In the genomic region with DNA sequence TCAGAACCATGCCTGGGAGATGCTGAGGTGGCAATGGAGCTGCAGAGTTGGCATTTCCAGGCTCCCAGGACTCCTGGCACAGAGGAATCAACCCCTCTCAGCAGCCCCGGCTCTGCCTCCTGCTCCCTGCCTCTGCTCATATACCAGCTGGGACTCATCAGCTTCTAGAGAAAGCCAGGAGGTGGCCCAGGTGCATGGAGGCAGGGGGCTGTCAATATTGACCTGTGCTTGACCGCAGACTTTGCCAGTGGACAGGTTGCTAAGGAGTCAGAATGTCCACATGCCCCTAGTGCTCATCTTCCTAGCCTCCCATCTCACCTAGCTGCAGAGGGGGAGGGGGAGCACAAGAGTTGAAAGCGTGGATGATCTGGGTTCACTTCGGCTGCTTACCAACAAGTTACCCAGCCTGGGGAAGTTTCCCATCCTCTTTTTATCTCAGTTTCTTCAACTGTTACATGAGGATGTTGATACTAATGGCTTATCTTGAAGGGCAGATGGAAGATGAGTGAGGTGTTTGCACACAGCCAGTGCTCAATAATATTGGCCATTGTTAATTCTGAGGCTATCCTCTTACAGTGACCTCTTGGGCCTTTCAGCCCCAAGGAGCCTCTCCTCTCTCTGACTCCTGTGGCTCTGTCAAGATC, we compare ENCODE assay signal across 1 cellular context.
TF ChIP-seq lines count a peak whose summit lies in the region.

No MANE protein-coding gene starts in this region.

TF ChIP-seq in K562, 482 proteins besides CTCF, POLR2A, EP300 and RAD21 (continued from another document and continues in another):
- TF ChIP-seq NR2C2 (CRISPR knock-in tag; IDR thresholded peaks at IDR 0.05) (peak; percentile 87), NR2C2 (tag; IDR thresholded peaks at IDR 0.05) (peak; percentile 75; the same call in 1 of the 2 replicates), ELF2 (CRISPR knock-in tag; IDR thresholded peaks at IDR 0.05) (no peak), GTF2E2 (tag; IDR thresholded peaks at IDR 0.05) (no peak), NR3C1 (CRISPR knock-in tag; IDR thresholded peaks at IDR 0.05) (no peak), ZKSCAN3 (CRISPR knock-in tag; IDR thresholded peaks at IDR 0.05) (no peak), MED1 (CRISPR knock-in tag; IDR thresholded peaks at IDR 0.05; ENCODE audit: borderline replicate concordance) (no peak), SOX6 (IDR thresholded peaks at IDR 0.05) (peak; percentile 74; the same call in 1 of the 2 replicates), STAT5B (CRISPR knock-in tag; IDR thresholded peaks at IDR 0.05) (no peak), RFX5 (IDR thresholded peaks at IDR 0.05; ENCODE audit: low read depth, low read length) (no peak), MTA2 (IDR thresholded peaks at IDR 0.05; ENCODE audit: low read depth) (peak; percentile 51), ZFP36 (IDR thresholded peaks at IDR 0.05; ENCODE audit: low read depth, low read length, partially characterized antibody) (no peak), ZBTB43 (CRISPR knock-in tag; IDR thresholded peaks at IDR 0.05) (no peak), KAT8 (IDR thresholded peaks at IDR 0.05; ENCODE audit: low read depth) (no peak), RB1 (IDR thresholded peaks at IDR 0.05; ENCODE audit: low read depth) (no peak), E2F6 (IDR thresholded peaks at IDR 0.05; ENCODE audit: borderline replicate concordance in 1 of 2, extremely low read depth in 1 of 2, insufficient read depth in 1 of 2, insufficient read length in 1 of 2, low read depth in 1 of 2, low read length in 1 of 2, poor library complexity in 1 of 2, severe bottlenecking in 1 of 2) (no peak), CHD7 (IDR thresholded peaks at IDR 0.05; ENCODE audit: low read depth, low read length) (no peak), NFE2L1 (tag; IDR thresholded peaks at IDR 0.05; ENCODE audit: borderline replicate concordance, low read depth) (no peak), IRF2 (CRISPR knock-in tag; IDR thresholded peaks at IDR 0.05) (no peak), ZZZ3 (IDR thresholded peaks at IDR 0.05) (no peak), CBFB (CRISPR knock-in tag; IDR thresholded peaks at IDR 0.05) (no peak), CEBPG (CRISPR knock-in tag; IDR thresholded peaks at IDR 0.05) (no peak), CEBPG (tag; conservative IDR thresholded peaks at IDR 0.05 in 1 of 2, IDR thresholded peaks at IDR 0.05 in 1 of 2) (no peak), SNRNP70 (optimal IDR thresholded peaks at IDR 0.05; ENCODE audit: low read depth, low read length) (no peak), ZNF436 (CRISPR knock-in tag; IDR thresholded peaks at IDR 0.05) (no peak), ILK (tag; IDR thresholded peaks at IDR 0.05; ENCODE audit: borderline replicate concordance, low read depth) (no peak), KLF6 (CRISPR knock-in tag; IDR thresholded peaks at IDR 0.05; ENCODE audit: borderline replicate concordance) (no peak), XRCC5 (IDR thresholded peaks at IDR 0.05; ENCODE audit: low read depth, low read length) (no peak), ZNF174 (CRISPR knock-in tag; IDR thresholded peaks at IDR 0.05) (no peak), RFX1 (IDR thresholded peaks at IDR 0.05) (no peak), ZNF274 (IDR thresholded peaks at IDR 0.05; ENCODE audit: borderline replicate concordance, low read depth, low read length) (no peak), NFIC (IDR thresholded peaks at IDR 0.05) (no peak), KHSRP (IDR thresholded peaks at IDR 0.05) (no peak), TFAP4 (CRISPR knock-in tag; IDR thresholded peaks at IDR 0.05; ENCODE audit: borderline replicate concordance) (no peak; the same call in 1 of the 2 replicates), TBP (optimal IDR thresholded peaks at IDR 0.05; ENCODE audit: low read depth, low read length) (no peak), ZNF165 (CRISPR knock-in tag; IDR thresholded peaks at IDR 0.05; ENCODE audit: borderline replicate concordance) (no peak), TAL1 (IDR thresholded peaks at IDR 0.05) (peak; percentile 77), ZNF589 (CRISPR knock-in tag; IDR thresholded peaks at IDR 0.05; ENCODE audit: low read depth) (no peak), MXI1 (IDR thresholded peaks at IDR 0.05; ENCODE audit: low read depth, low read length) (no peak), HSF4 (CRISPR knock-in tag; IDR thresholded peaks at IDR 0.05; ENCODE audit: borderline replicate concordance) (no peak), NCOA1 (IDR thresholded peaks at IDR 0.05; ENCODE audit: low read depth) (no peak), ZNF311 (CRISPR knock-in tag; IDR thresholded peaks at IDR 0.05) (no peak), CREBBP (IDR thresholded peaks at IDR 0.05; ENCODE audit: low read depth, low read length) (no peak), ZNF445 (CRISPR knock-in tag; IDR thresholded peaks at IDR 0.05; ENCODE audit: low read depth) (no peak), DPF2 (IDR thresholded peaks at IDR 0.05) (peak; percentile 29; the same call in 1 of the 2 replicates), ZNF695 (CRISPR knock-in tag; IDR thresholded peaks at IDR 0.05) (no peak), SREBF1 (IDR thresholded peaks at IDR 0.05; ENCODE audit: borderline replicate concordance, low read depth, low read length) (no peak), CXXC5 (CRISPR knock-in tag; IDR thresholded peaks at IDR 0.05) (no peak), ZNF134 (CRISPR knock-in tag; conservative IDR thresholded peaks at IDR 0.05) (no peak), ZNF24 (IDR thresholded peaks at IDR 0.05) (no peak), DNMT1 (IDR thresholded peaks at IDR 0.05) (no peak), MEIS2 (IDR thresholded peaks at IDR 0.05; ENCODE audit: partially characterized antibody) (peak; percentile 79), KLF16 (IDR thresholded peaks at IDR 0.05) (0 out of 2 replicates have a peak, but pooled peaks have one; percentile 51)
- TF ChIP-seq, protein P1, sequence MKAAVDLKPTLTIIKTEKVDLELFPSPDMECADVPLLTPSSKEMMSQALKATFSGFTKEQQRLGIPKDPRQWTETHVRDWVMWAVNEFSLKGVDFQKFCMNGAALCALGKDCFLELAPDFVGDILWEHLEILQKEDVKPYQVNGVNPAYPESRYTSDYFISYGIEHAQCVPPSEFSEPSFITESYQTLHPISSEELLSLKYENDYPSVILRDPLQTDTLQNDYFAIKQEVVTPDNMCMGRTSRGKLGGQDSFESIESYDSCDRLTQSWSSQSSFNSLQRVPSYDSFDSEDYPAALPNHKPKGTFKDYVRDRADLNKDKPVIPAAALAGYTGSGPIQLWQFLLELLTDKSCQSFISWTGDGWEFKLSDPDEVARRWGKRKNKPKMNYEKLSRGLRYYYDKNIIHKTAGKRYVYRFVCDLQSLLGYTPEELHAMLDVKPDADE (conservative IDR thresholded peaks at IDR 0.05; ENCODE audit: control insufficient read depth, low read depth, low read length): no peak
- TF ChIP-seq, protein P2, sequence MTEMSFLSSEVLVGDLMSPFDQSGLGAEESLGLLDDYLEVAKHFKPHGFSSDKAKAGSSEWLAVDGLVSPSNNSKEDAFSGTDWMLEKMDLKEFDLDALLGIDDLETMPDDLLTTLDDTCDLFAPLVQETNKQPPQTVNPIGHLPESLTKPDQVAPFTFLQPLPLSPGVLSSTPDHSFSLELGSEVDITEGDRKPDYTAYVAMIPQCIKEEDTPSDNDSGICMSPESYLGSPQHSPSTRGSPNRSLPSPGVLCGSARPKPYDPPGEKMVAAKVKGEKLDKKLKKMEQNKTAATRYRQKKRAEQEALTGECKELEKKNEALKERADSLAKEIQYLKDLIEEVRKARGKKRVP (CRISPR knock-in tag; IDR thresholded peaks at IDR 0.05): no peak
